30 cellular contexts compared by ENCODE assay signal in the genomic region with DNA sequence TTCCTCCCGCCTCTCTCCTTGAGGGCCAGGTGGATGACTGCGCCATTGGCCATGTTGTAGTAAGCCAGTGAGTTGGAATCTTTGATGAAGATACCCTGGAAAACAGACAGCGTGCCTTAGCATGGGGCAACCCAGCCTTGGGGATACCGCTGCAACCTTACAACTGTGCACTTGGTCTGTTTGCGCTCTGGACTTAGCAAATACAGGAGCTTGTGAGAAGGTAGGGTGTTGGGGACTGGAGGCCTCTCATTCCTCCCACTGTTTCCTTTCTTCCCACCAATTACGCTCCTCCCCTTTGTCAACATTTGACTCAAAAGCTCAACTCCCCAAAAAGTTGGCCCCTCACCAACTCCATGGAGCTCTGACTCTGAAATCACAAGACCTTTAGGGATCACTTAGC. TPM values are rescaled to one million over a fixed set of nuclear protein-coding genes. Genes with fewer than 3 reads are reported as not detected.
A peak's percentile ranks its signal among the peaks of the same experiment; 100 is the strongest.
DNase-seq lines count a peak whose midpoint lies in the region; ATAC-seq and TF ChIP-seq lines count a peak whose summit lies in the region.
"Had no signal": no experiment of that assay in that cellular context is flagged by ENCODE, and none has a peak within 500 bp of the region (broad histone marks: within the 10 kb centered on the region; RNA-seq: fewer than 3 reads in every experiment).

No MANE protein-coding gene starts in this region.

- CTCF ChIA-PET in CD4-positive, alpha-beta T cell (lab: Charles Lee), result no interaction called here
- CTCF ChIA-PET in CD8-positive, alpha-beta memory T cell (lab: Charles Lee), result interaction anchor here (1.2 to 2.3 kb wide), 2 partner anchors 24 to 47 kb away, joined by 3 to 7 read pairs; no protein-coding TSS in a partner anchor

- peaks cover 83% of the 10 kb centered on the region for H3K36me3 Mint-ChIP-seq in activated CD4-positive, alpha-beta T cell treated with anti-CD3 and anti-CD28 coated beads, Interleukin-2, amount 10 ng/mL, durations not matched to agents 24 days and 14 days (ENCODE audit: low read depth)
- peaks cover 96% of the 10 kb centered on the region for H3K36me3 Mint-ChIP-seq in CD4-positive, alpha-beta T cell (ENCODE audit: low read depth)
- peaks cover 65% of the 10 kb centered on the region for H3K36me3 Mint-ChIP-seq in activated naive CD8-positive, alpha-beta T cell treated with anti-CD3 and anti-CD28 coated beads, Interleukin-2, amount 50 U/mL, for 24 hours (ENCODE audit: low read depth)
- peaks cover 0 to 89% (median 14%) of the 10 kb centered on the region in 3 donors for H3K36me3 Mint-ChIP-seq in CD8-positive, alpha-beta memory T cell

- H3K36me3 ChIP-seq in CD8-positive, alpha-beta memory T cell (ENCODE audit: insufficient read depth, low read length), result peaks cover 68% of the 10 kb centered on the region
- H3K36me3 ChIP-seq: uterus had no signal

- intact Hi-C loops in activated CD4-positive, alpha-beta T cell treated with anti-CD3 and anti-CD28 coated beads, Interleukin-2, amount 10 ng/mL, durations not matched to agents 24 days and 14 days (cut with micrococcal nuclease), result no loop called here
- intact Hi-C loops in CD4-positive, alpha-beta T cell (cut with DNase I, micrococcal nuclease), result no loop called here

- ATAC-seq in CD4-positive, alpha-beta T cell (ENCODE audit: poor library complexity), result no peak
- ATAC-seq in activated naive CD8-positive, alpha-beta T cell treated with anti-CD3 and anti-CD28 coated beads, Interleukin-2, amount 50 U/mL, for 24 hours, result no peak
- no peak for ATAC-seq in HG03196 (IDR thresholded peaks at IDR 0.05; ENCODE audit: unreplicated experiment)
- ATAC-seq: activated CD4-positive, CD25-positive, alpha-beta regulatory T cell treated with anti-CD3 and anti-CD28 coated beads, Interleukin-2, amount 50 U/mL, for 24 hours; gastroesophageal sphincter; stimulated activated naive CD8-positive, alpha-beta T cell treated with anti-CD3 and anti-CD28 coated beads, Interleukin-15, Interleukin-2, amounts not matched to agents 100 U/mL and 50 U/mL, for 24 hours had no signal

- H3K27ac Mint-ChIP-seq in activated CD4-positive, alpha-beta T cell treated with anti-CD3 and anti-CD28 coated beads, Interleukin-2, amount 10 ng/mL, durations not matched to agents 24 days and 14 days, result peak overlapping the region; percentile 83
- H3K27ac Mint-ChIP-seq in CD4-positive, alpha-beta T cell, result peak overlapping the region; percentile 33
- peak overlapping the region; percentile 62 for H3K27ac Mint-ChIP-seq in activated naive CD8-positive, alpha-beta T cell treated with anti-CD3 and anti-CD28 coated beads, Interleukin-2, amount 50 U/mL, for 24 hours
- H3K27ac Mint-ChIP-seq in CD8-positive, alpha-beta memory T cell, result peak overlapping the region in 4 of 8 donors; percentile 50 to 93 (median 58)

- POLR2A ChIA-PET in CD4-positive, alpha-beta T cell (lab: Charles Lee), result interaction anchor here (0.8 to 1.6 kb wide), 4 partner anchors 22 to 44 kb away, joined by 3 to 6 read pairs (median 4); partner anchors contain the start of genes CCDC157 and SF3A1
- POLR2A ChIA-PET in CD8-positive, alpha-beta memory T cell (lab: Charles Lee), result no interaction called here

- DNase-seq in activated CD4-positive, alpha-beta T cell treated with anti-CD3 and anti-CD28 coated beads, Interleukin-2, amount 10 ng/mL, durations not matched to agents 24 days and 14 days, result no peak
- no peak for DNase-seq in activated CD4-positive, alpha-beta T cell treated with anti-CD3 and anti-CD28 coated beads for 4 hours
- DNase-seq in CD4-positive, alpha-beta T cell, result no peak
- no peak for DNase-seq in activated naive CD8-positive, alpha-beta T cell treated with anti-CD3 and anti-CD28 coated beads, Interleukin-2, amount 50 U/mL, for 24 hours
- DNase-seq in CD8-positive, alpha-beta memory T cell, result no peak
- DNase-seq: activated T-cell treated with anti-CD3 and anti-CD28 coated beads, Interleukin-2, amount 50 U/mL, for 1 hour; aorta; colonic mucosa; DMS79 treated with DMSO at 0.1 percent for 48 hours; effector CD4-positive, alpha-beta T cell; GF-D8; HCEC 1CT; MM.1S; NCI-H1105 treated with DMSO at 0.1 percent for 48 hours; NCI-H187 treated with DMSO at 0.1 percent for 48 hours; NCI-H510A treated with DMSO at 0.1 percent for 48 hours; OCI-M1; stimulated activated naive CD8-positive, alpha-beta T cell treated with anti-CD3 and anti-CD28 coated beads, Interleukin-15, Interleukin-2, amounts not matched to agents 100 U/mL and 50 U/mL, for 24 hours; uterus had no signal

- no peaks in the 10 kb centered on the region for H3K27me3 Mint-ChIP-seq in activated CD4-positive, alpha-beta T cell treated with anti-CD3 and anti-CD28 coated beads, Interleukin-2, amount 10 ng/mL, durations not matched to agents 24 days and 14 days
- no peaks in the 10 kb centered on the region for H3K27me3 Mint-ChIP-seq in CD4-positive, alpha-beta T cell
- no peaks in the 10 kb centered on the region for H3K27me3 Mint-ChIP-seq in activated naive CD8-positive, alpha-beta T cell treated with anti-CD3 and anti-CD28 coated beads, Interleukin-2, amount 50 U/mL, for 24 hours
- H3K27me3 Mint-ChIP-seq in CD8-positive, alpha-beta memory T cell, result no peaks in the 10 kb centered on the region
- H3K27me3 Mint-ChIP-seq: activated naive CD8-positive, alpha-beta T cell had no signal

- no peaks in the 10 kb centered on the region for H3K27me3 ChIP-seq in CD4-positive, alpha-beta T cell (ENCODE audit: control insufficient read depth, insufficient read depth, low read length)
- H3K27me3 ChIP-seq in CD8-positive, alpha-beta memory T cell (ENCODE audit: insufficient read depth, low read length, poor library complexity, severe bottlenecking), result no peaks in the 10 kb centered on the region
- H3K27me3 ChIP-seq: cardiac muscle cell, colonic mucosa, gastroesophageal sphincter, right atrium auricular region, SJSA1, uterus had no signal

- H3K27ac ChIP-seq in CD4-positive, alpha-beta T cell (ENCODE audit: low read depth, low read length), result no peak overlapping the region
- no peak overlapping the region for H3K27ac ChIP-seq in CD8-positive, alpha-beta memory T cell (ENCODE audit: low read depth, low read length)
- H3K27ac ChIP-seq: cardiac muscle cell, gastroesophageal sphincter, KMS-11, right atrium auricular region, RWPE1, SJSA1, uterus had no signal

- peaks cover 37% of the 10 kb centered on the region for H3K4me1 Mint-ChIP-seq in activated CD4-positive, alpha-beta T cell treated with anti-CD3 and anti-CD28 coated beads, Interleukin-2, amount 10 ng/mL, durations not matched to agents 24 days and 14 days
- no peaks in the 10 kb centered on the region for H3K4me1 Mint-ChIP-seq in CD4-positive, alpha-beta T cell (ENCODE audit: low read depth)
- peaks cover 28% of the 10 kb centered on the region for H3K4me1 Mint-ChIP-seq in activated naive CD8-positive, alpha-beta T cell treated with anti-CD3 and anti-CD28 coated beads, Interleukin-2, amount 50 U/mL, for 24 hours
- no peaks in the 10 kb centered on the region for H3K4me1 Mint-ChIP-seq in CD8-positive, alpha-beta memory T cell
- H3K4me1 Mint-ChIP-seq: CD14-positive monocyte had no signal

- peak overlapping the region; percentile 45 for H3K4me3 Mint-ChIP-seq in activated CD4-positive, alpha-beta T cell treated with anti-CD3 and anti-CD28 coated beads, Interleukin-2, amount 10 ng/mL, durations not matched to agents 24 days and 14 days
- no peak overlapping the region for H3K4me3 Mint-ChIP-seq in CD4-positive, alpha-beta T cell
- no peak overlapping the region for H3K4me3 Mint-ChIP-seq in activated naive CD8-positive, alpha-beta T cell treated with anti-CD3 and anti-CD28 coated beads, Interleukin-2, amount 50 U/mL, for 24 hours
- H3K4me3 Mint-ChIP-seq in CD8-positive, alpha-beta memory T cell, result no peak overlapping the region
- H3K4me3 Mint-ChIP-seq: activated naive CD8-positive, alpha-beta T cell; CD14-positive monocyte had no signal

- H3K4me3 ChIP-seq in CD8-positive, alpha-beta memory T cell (ENCODE audit: low read length), result no peak overlapping the region
- H3K4me3 ChIP-seq: cardiac muscle cell, colonic mucosa, gastroesophageal sphincter, right atrium auricular region, SJSA1, smooth muscle cell, uterus had no signal

- no peak for TF ChIP-seq CTCF in CD4-positive, alpha-beta T cell (IDR thresholded peaks at IDR 0.05)

- no peaks in the 10 kb centered on the region for H3K9me3 Mint-ChIP-seq in activated CD4-positive, alpha-beta T cell treated with anti-CD3 and anti-CD28 coated beads, Interleukin-2, amount 10 ng/mL, durations not matched to agents 24 days and 14 days
- H3K9me3 Mint-ChIP-seq in CD4-positive, alpha-beta T cell, result no peaks in the 10 kb centered on the region
- H3K9me3 Mint-ChIP-seq in activated naive CD8-positive, alpha-beta T cell treated with anti-CD3 and anti-CD28 coated beads, Interleukin-2, amount 50 U/mL, for 24 hours, result no peaks in the 10 kb centered on the region
- H3K9me3 Mint-ChIP-seq in CD8-positive, alpha-beta memory T cell, result no peaks in the 10 kb centered on the region
- H3K9me3 Mint-ChIP-seq: CD14-positive monocyte had no signal

- H3K4me1 ChIP-seq in CD8-positive, alpha-beta memory T cell (ENCODE audit: insufficient read depth, low read length), result no peaks in the 10 kb centered on the region
- H3K4me1 ChIP-seq: SJSA1, uterus had no signal

- no peaks in the 10 kb centered on the region for H3K9me3 ChIP-seq in CD4-positive, alpha-beta T cell (ENCODE audit: control insufficient read depth, low read length)
- H3K9me3 ChIP-seq in CD8-positive, alpha-beta memory T cell (ENCODE audit: low read length), result no peaks in the 10 kb centered on the region
- H3K9me3 ChIP-seq: colonic mucosa, gastroesophageal sphincter, right atrium auricular region, SJSA1, uterus had no signal

RNA-seq across cellular contexts. Expression of gene TBC1D10A, which starts 7.9 kb away (rescaled TPM):
- total RNA-seq in activated CD4-positive, alpha-beta T cell treated with anti-CD3 and anti-CD28 coated beads, Interleukin-2, amount 10 ng/mL, durations not matched to agents 24 days and 14 days, result 18.9 and 19.3 TPM in 2 replicates
- total RNA-seq in CD4-positive, alpha-beta T cell, result 10 to 100 TPM; 38.9 to 41.8 TPM
- 10 to 100 TPM; 14.7 to 17.3 TPM for total RNA-seq in CD8-positive, alpha-beta memory T cell
- polyA plus RNA-seq in CD8-positive, alpha-beta memory T cell, result 55.2 TPM

RNA-seq across cellular contexts. Expression of gene SF3A1, which starts 22.1 kb away (rescaled TPM):
- 314 and 319 TPM in 2 replicates for total RNA-seq in activated CD4-positive, alpha-beta T cell treated with anti-CD3 and anti-CD28 coated beads, Interleukin-2, amount 10 ng/mL, durations not matched to agents 24 days and 14 days
- 100 to 1,000 TPM; 335 to 388 TPM for total RNA-seq in CD4-positive, alpha-beta T cell
- 100 to 1,000 TPM; 235 to 241 TPM for total RNA-seq in CD8-positive, alpha-beta memory T cell
- 139 TPM for polyA plus RNA-seq in CD8-positive, alpha-beta memory T cell

RNA-seq across cellular contexts. Expression of gene CCDC157, which starts 22.2 kb away (rescaled TPM):
- total RNA-seq in activated CD4-positive, alpha-beta T cell treated with anti-CD3 and anti-CD28 coated beads, Interleukin-2, amount 10 ng/mL, durations not matched to agents 24 days and 14 days, result 2.9 and 3.2 TPM in 2 replicates
- 10 to 100 TPM in 1 of 2 experiments, 1 to 10 TPM in 1; 8.3 to 10.1 TPM for total RNA-seq in CD4-positive, alpha-beta T cell
- 1 to 10 TPM; 2.7 to 2.9 TPM for total RNA-seq in CD8-positive, alpha-beta memory T cell
- 1.4 TPM for polyA plus RNA-seq in CD8-positive, alpha-beta memory T cell

RNA-seq across cellular contexts. Expression of gene CASTOR1, which starts 45.3 kb away (rescaled TPM):
- 4.7 and 7.3 TPM in 2 replicates for total RNA-seq in activated CD4-positive, alpha-beta T cell treated with anti-CD3 and anti-CD28 coated beads, Interleukin-2, amount 10 ng/mL, durations not matched to agents 24 days and 14 days
- total RNA-seq in CD4-positive, alpha-beta T cell, result 1 to 10 TPM; 7.9 to 8.8 TPM
- 1 to 10 TPM; 4.0 to 5.3 TPM for total RNA-seq in CD8-positive, alpha-beta memory T cell
- 17.8 TPM for polyA plus RNA-seq in CD8-positive, alpha-beta memory T cell

RNA-seq across cellular contexts. Expression of gene RNF215, which starts 52.6 kb away (rescaled TPM):
- 10.4 and 15.2 TPM in 2 replicates for total RNA-seq in activated CD4-positive, alpha-beta T cell treated with anti-CD3 and anti-CD28 coated beads, Interleukin-2, amount 10 ng/mL, durations not matched to agents 24 days and 14 days
- total RNA-seq in CD4-positive, alpha-beta T cell, result 1 to 10 TPM; 4.6 to 4.9 TPM
- 1 to 10 TPM; 6.3 to 7.9 TPM for total RNA-seq in CD8-positive, alpha-beta memory T cell
- polyA plus RNA-seq in CD8-positive, alpha-beta memory T cell, result 0.22 TPM
